2 cellular contexts compared by ENCODE assay signal in genomic region chr16:510066-510465, GRCh38. TPM values are rescaled to one million over a fixed set of nuclear protein-coding genes. Genes with fewer than 3 reads are reported as not detected.
"Had no signal": no experiment of that assay in that cellular context is flagged by ENCODE, and none has a peak within 500 bp of the region (broad histone marks: within the 10 kb centered on the region; RNA-seq: fewer than 3 reads in every experiment).

No MANE protein-coding gene starts in this region.

RNA-seq across cellular contexts. Expression of gene PRR35, which starts 50.1 kb away (rescaled TPM):
- total RNA-seq: M059J, MCF 10A had no signal

RNA-seq across cellular contexts. Expression of gene NHLRC4, which starts 56.7 kb away (rescaled TPM):
- total RNA-seq: MCF 10A had no signal
